In genomic region chr1:216926681-216927080, GRCh38 we compare ENCODE assay signal across 18 cellular contexts.
A peak's percentile ranks its signal among the peaks of the same experiment; 100 is the strongest.
DNase-seq lines count a peak whose midpoint lies in the region; ATAC-seq and TF ChIP-seq lines count a peak whose summit lies in the region.
"Had no signal": no experiment of that assay in that cellular context is flagged by ENCODE, and none has a peak within 500 bp of the region (broad histone marks: within the 10 kb centered on the region; RNA-seq: fewer than 3 reads in every experiment).

No MANE protein-coding gene starts in this region.

- no peaks in the 10 kb centered on the region for H3K27me3 Mint-ChIP-seq in neural crest cell (ENCODE audit: low read depth)

- H3K36me3 Mint-ChIP-seq in neural crest cell (ENCODE audit: low read depth), result peaks cover 2% of the 10 kb centered on the region

- H3K4me3 Mint-ChIP-seq in neural crest cell, result peak overlapping the region; percentile 75
- H3K4me3 Mint-ChIP-seq: HFFc6 had no signal

- peaks cover 12% of the 10 kb centered on the region for H3K4me1 Mint-ChIP-seq in neural crest cell

- TF ChIP-seq CTCF in neural crest cell (conservative IDR thresholded peaks at IDR 0.05), result no peak

- H3K27ac Mint-ChIP-seq in neural crest cell (ENCODE audit: unreplicated experiment), result peak overlapping the region; percentile 38
- H3K27ac Mint-ChIP-seq: HFFc6 had no signal

- ATAC-seq in GM21529 (IDR thresholded peaks at IDR 0.05; ENCODE audit: unreplicated experiment) (no peak), GM18498 (IDR thresholded peaks at IDR 0.05; ENCODE audit: unreplicated experiment) (no peak)
- ATAC-seq: K562 had no signal

- DNase-seq in NCI-H2107 treated with DMSO at 0.1 percent for 48 hours (lab: John Stamatoyannopoulos, UW; ENCODE audit: unreplicated experiment) (peak; percentile 60), NCI-H2107 (lab: John Stamatoyannopoulos, UW) (no peak), ecto neural progenitor cell (ENCODE audit: low spot score) (peak; percentile 51), neural crest cell (ENCODE audit: low read depth, low spot score) (peak; percentile 10), NCI-H2029 treated with DMSO at 0.1 percent for 48 hours (lab: John Stamatoyannopoulos, UW) (no peak)
- DNase-seq in stimulated activated CD4-positive, alpha-beta T cell treated with anti-CD3 and anti-CD28 coated beads, Interleukin-4, amount 100 ng/mL, for 4 hours, result no peak
- DNase-seq: GM23248, HFFc6, NCI-H1436 treated with DMSO at 0.1 percent for 48 hours, NCI-H2171, NCI-H446 treated with DMSO at 0.1 percent for 48 hours, NCI-H748 treated with DMSO at 0.1 percent for 48 hours, Peyer's patch, Right ventricle myocardium superior, SK-N-SH had no signal

- no peaks in the 10 kb centered on the region for H3K9me3 Mint-ChIP-seq in neural crest cell

Comparison
In these comparisons a context has a peak if more than half of its experiments do, and no peak if none do; other contexts are left out.
1. DNase-seq: peak in NCI-H2107 treated with DMSO at 0.1 percent for 48 hours (single experiment), ecto neural progenitor cell (single experiment) and neural crest cell (single experiment); none in NCI-H2107 (single experiment), NCI-H2029 treated with DMSO at 0.1 percent for 48 hours (single experiment) and stimulated activated CD4-positive, alpha-beta T cell treated with anti-CD3 and anti-CD28 coated beads, Interleukin-4, amount 100 ng/mL, for 4 hours (0 of 2).